ENCODE assay signal across 18 cellular contexts in the genomic region with DNA sequence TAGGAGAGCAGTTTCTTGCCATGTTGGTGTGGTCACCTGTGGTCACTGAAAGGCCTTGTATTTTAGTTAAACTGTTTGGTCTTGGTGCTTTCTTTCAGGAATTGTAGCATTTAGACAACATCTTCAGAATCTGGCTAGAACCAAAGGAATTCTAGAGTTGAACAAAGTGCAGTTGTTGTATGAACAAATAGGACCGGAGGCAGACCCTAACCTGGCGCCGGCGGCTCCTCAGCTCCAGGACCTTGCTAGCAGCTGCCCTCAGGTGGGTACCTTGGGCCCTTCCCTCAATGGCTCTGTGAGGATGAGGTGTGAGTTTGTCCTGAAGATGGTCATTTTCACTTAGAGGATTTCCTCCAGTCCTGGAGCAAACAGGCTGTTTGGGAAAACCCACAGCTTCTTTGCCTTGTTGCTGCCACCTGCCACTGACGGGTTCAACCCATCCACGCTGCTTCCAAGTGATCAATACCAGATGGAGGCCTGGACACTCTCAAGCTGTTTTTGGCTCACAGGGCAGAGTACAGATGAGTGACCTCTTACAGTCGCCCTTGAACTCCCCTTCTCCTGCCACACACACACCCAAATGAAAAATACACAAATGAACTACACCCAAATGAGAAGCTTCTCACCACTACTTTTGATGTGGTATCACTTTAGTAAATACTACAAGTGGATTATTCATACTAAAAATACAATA. TPM values are rescaled to one million over a fixed set of nuclear protein-coding genes. Genes with fewer than 3 reads are reported as not detected.
DNase-seq lines count a peak whose midpoint lies in the region; ATAC-seq and TF ChIP-seq lines count a peak whose summit lies in the region.
"Had no signal": no experiment of that assay in that cellular context is flagged by ENCODE, and none has a peak within 500 bp of the region (broad histone marks: within the 10 kb centered on the region; RNA-seq: fewer than 3 reads in every experiment).

No MANE protein-coding gene starts in this region.

- DNase-seq in SK-N-SH (peak; percentile 42), left lobe of liver (ENCODE audit: low spot score) (peak; percentile 87), gastrocnemius medialis (no peak), GM20000 (ENCODE audit: low spot score) (no peak)
- no peak for DNase-seq in stimulated activated CD4-positive, alpha-beta T cell treated with anti-CD3 and anti-CD28 coated beads, Interleukin-2, amount 100 ng/mL, for 48 hours
- DNase-seq: DMS79 treated with DMSO at 0.1 percent for 48 hours, MM.1S, NCI-H1092, NCI-H1436 treated with DMSO at 0.1 percent for 48 hours, NCI-H2029, NCI-H345, NCI-H524 treated with DMSO at 0.1 percent for 48 hours, SHP77 treated with DMSO at 0.1 percent for 48 hours had no signal

- no peaks in the 10 kb centered on the region for H3K9me3 ChIP-seq in SK-N-SH
- H3K9me3 ChIP-seq in gastrocnemius medialis: no peaks in the 10 kb centered on the region

- H3K36me3 ChIP-seq in SK-N-SH (replicated peaks in 1 of 2; ENCODE audit: control insufficient read depth in 1 of 2, insufficient read depth in 2 of 2, low read length in 1 of 2) (peaks cover 43 to 66% of the 10 kb centered on the region in 2 experiments), gastrocnemius medialis (peaks cover 0 to 60% of the 10 kb centered on the region in 2 donors)

- H3K4me1 ChIP-seq in SK-N-SH (ENCODE audit: control insufficient read depth in 1 of 2, insufficient read depth in 2 of 2, low read depth in 1 of 2, low read length in 1 of 2) (peaks cover 18 to 32% of the 10 kb centered on the region in 2 experiments; a peak in 2 of 4 replicates), gastrocnemius medialis (peaks cover 30 to 32% of the 10 kb centered on the region in 2 donors)

- no peak overlapping the region for H3K9ac ChIP-seq in SK-N-SH

- in situ Hi-C loops in gastrocnemius medialis (cut with MboI; ENCODE audit: low sequenced_read_pairs in 4 of 4): no loop called here

- H3K4me2 ChIP-seq in SK-N-SH: no peak overlapping the region

- H3K79me2 ChIP-seq in SK-N-SH (ENCODE audit: insufficient read depth): no peaks in the 10 kb centered on the region

- H3K4me3 ChIP-seq in SK-N-SH (ENCODE audit: low read depth in 2 of 2, low read length in 1 of 2) (no peak overlapping the region), gastrocnemius medialis (no peak overlapping the region)

- TF ChIP-seq POLR2A in gastrocnemius medialis (IDR thresholded peaks at IDR 0.05): no peak

- CTCF ChIA-PET in SK-N-SH (lab: Yijun Ruan, JAX): interaction anchor here (0.7 to 1.4 kb wide), 3 partner anchors 20 to 57 kb away, joined by 3 to 4 read pairs (median 3); no protein-coding TSS in a partner anchor

- POLR2A ChIA-PET in SK-N-SH (lab: Yijun Ruan, JAX): interaction anchor here (1.1 kb wide), 1 partner anchor 14 kb away, joined by 3 read pairs; no protein-coding TSS in a partner anchor

- peak in 1 of 2 experiments; percentile 75; a peak in 2 of 4 replicates for TF ChIP-seq EP300 in SK-N-SH (IDR thresholded peaks at IDR 0.05; ENCODE audit: borderline replicate concordance in 1 of 2, low read depth in 1 of 2, low read length in 1 of 2)

- H3K27me3 ChIP-seq in SK-N-SH (ENCODE audit: insufficient read depth) (no peaks in the 10 kb centered on the region), gastrocnemius medialis (no peaks in the 10 kb centered on the region)

- 80% methylated on average over 3 of the region's 7 CpGs for WGBS in SK-N-SH (ENCODE audit: low lambda C conversion rate)

- intact Hi-C loops in gastrocnemius medialis (cut with DNase I; ENCODE audit: low total_unique reads): no loop called here

- peaks cover 17% of the 10 kb centered on the region for H3F3A ChIP-seq in SK-N-SH (replicated peaks; ENCODE audit: insufficient read depth)

- H4K20me1 ChIP-seq in SK-N-SH (ENCODE audit: insufficient read depth): no peaks in the 10 kb centered on the region

- no peak for ATAC-seq in SK-N-SH treated with all-trans-retinoic acid at 6 μM for 48 hours
- peak; percentile 84 for ATAC-seq in left lobe of liver
- ATAC-seq in gastrocnemius medialis: no peak
- ATAC-seq in GM18498 (IDR thresholded peaks at IDR 0.05; ENCODE audit: unreplicated experiment): no peak

- H3K9me2 ChIP-seq in SK-N-SH: no peaks in the 10 kb centered on the region

- H2AFZ ChIP-seq in SK-N-SH (ENCODE audit: low read depth): no peak overlapping the region

- TF ChIP-seq CTCF in SK-N-SH (IDR thresholded peaks at IDR 0.05) (no peak), gastrocnemius medialis (IDR thresholded peaks at IDR 0.05 in 4 of 5, conservative IDR thresholded peaks at IDR 0.05 in 1 of 5) (no peak), GM20000 (IDR thresholded peaks at IDR 0.05; ENCODE audit: extremely low read depth, missing control alignments) (no peak)

- H3K27ac ChIP-seq in SK-N-SH (ENCODE audit: low read depth in 2 of 2, low read length in 1 of 2): no peak overlapping the region
- peak overlapping the region; percentile 80 for H3K27ac ChIP-seq in angular gyrus (ENCODE audit: low read depth, low read length)
- H3K27ac ChIP-seq in gastrocnemius medialis: peak overlapping the region; percentile 85 to 97 (median 88)
- H3K27ac ChIP-seq: 22Rv1, HL-60 had no signal

- no peak for TF ChIP-seq RAD21 in SK-N-SH (IDR thresholded peaks at IDR 0.05; ENCODE audit: low read length)

TF ChIP-seq in SK-N-SH, 30 proteins besides CTCF, POLR2A, EP300 and RAD21:
- peak; percentile 38; the same call in 1 of the 2 replicates for TF ChIP-seq TCF12 (IDR thresholded peaks at IDR 0.05)
- TF ChIP-seq SMC3 (IDR thresholded peaks at IDR 0.05; ENCODE audit: low read depth, low read length): no peak
- TF ChIP-seq MXI1 (IDR thresholded peaks at IDR 0.05; ENCODE audit: low read depth, low read length): peak; percentile 17; the same call in 1 of the 2 replicates
- no peak for TF ChIP-seq NFIC (IDR thresholded peaks at IDR 0.05; ENCODE audit: borderline replicate concordance)

TF ChIP-seq in SK-N-SH treated with all-trans-retinoic acid at 6 μM for 48 hours, 23 proteins besides CTCF, POLR2A, EP300 and RAD21:
- no peak for TF ChIP-seq TOX (CRISPR knock-in tag; IDR thresholded peaks at IDR 0.05; ENCODE audit: borderline replicate concordance)
- TF ChIP-seq, protein P1, sequence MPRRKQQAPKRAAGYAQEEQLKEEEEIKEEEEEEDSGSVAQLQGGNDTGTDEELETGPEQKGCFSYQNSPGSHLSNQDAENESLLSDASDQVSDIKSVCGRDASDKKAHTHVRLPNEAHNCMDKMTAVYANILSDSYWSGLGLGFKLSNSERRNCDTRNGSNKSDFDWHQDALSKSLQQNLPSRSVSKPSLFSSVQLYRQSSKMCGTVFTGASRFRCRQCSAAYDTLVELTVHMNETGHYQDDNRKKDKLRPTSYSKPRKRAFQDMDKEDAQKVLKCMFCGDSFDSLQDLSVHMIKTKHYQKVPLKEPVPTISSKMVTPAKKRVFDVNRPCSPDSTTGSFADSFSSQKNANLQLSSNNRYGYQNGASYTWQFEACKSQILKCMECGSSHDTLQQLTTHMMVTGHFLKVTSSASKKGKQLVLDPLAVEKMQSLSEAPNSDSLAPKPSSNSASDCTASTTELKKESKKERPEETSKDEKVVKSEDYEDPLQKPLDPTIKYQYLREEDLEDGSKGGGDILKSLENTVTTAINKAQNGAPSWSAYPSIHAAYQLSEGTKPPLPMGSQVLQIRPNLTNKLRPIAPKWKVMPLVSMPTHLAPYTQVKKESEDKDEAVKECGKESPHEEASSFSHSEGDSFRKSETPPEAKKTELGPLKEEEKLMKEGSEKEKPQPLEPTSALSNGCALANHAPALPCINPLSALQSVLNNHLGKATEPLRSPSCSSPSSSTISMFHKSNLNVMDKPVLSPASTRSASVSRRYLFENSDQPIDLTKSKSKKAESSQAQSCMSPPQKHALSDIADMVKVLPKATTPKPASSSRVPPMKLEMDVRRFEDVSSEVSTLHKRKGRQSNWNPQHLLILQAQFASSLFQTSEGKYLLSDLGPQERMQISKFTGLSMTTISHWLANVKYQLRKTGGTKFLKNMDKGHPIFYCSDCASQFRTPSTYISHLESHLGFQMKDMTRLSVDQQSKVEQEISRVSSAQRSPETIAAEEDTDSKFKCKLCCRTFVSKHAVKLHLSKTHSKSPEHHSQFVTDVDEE (CRISPR knock-in tag; IDR thresholded peaks at IDR 0.05): no peak
TF ChIP-seq in SK-N-SH treated with all-trans-retinoic acid at 6 μM for 48 hours: peak in this region for 0.

RNA-seq across cellular contexts. Expression of a gene that starts 45.2 kb away (rescaled TPM):
- 25.9 and 32.3 TPM in 2 replicates for polyA plus RNA-seq in SK-N-SH (2012; rRNA removed)
- polyA plus RNA-seq in SK-N-SH (2012; cell fraction: cytosol; rRNA removed): 24.9 and 26.8 TPM in 2 replicates
- 27.4 and 48.2 TPM in 2 replicates for polyA plus RNA-seq in SK-N-SH (2012; cell fraction: nucleus; rRNA removed)
- total RNA-seq in left lobe of liver: 79.5 TPM
- total RNA-seq in gastrocnemius medialis: 10 to 100 TPM in 2 of 4 donors, 1 to 10 TPM in 2; 7.3 to 16.0 (median 9.4) TPM

Comparison
In these comparisons a context has a peak if more than half of its experiments do, and no peak if none do; other contexts are left out.
1. DNase-seq: peak in SK-N-SH (single experiment) and left lobe of liver (single experiment); none in gastrocnemius medialis (0 of 2), GM20000 (single experiment) and stimulated activated CD4-positive, alpha-beta T cell treated with anti-CD3 and anti-CD28 coated beads, Interleukin-2, amount 100 ng/mL, for 48 hours (0 of 2).
2. H3K27ac ChIP-seq: peak in angular gyrus (single experiment) and gastrocnemius medialis (4 of 4); none in SK-N-SH (0 of 2).